Comparison of ENCODE assay signal across 18 cellular contexts in genomic region chr4:88333741-88334405, GRCh38. TPM values are rescaled to one million over a fixed set of nuclear protein-coding genes. Genes with fewer than 3 reads are reported as not detected.
DNase-seq lines count a peak whose midpoint lies in the region; ATAC-seq and TF ChIP-seq lines count a peak whose summit lies in the region.
"Had no signal": no experiment of that assay in that cellular context is flagged by ENCODE, and none has a peak within 500 bp of the region (broad histone marks: within the 10 kb centered on the region; RNA-seq: fewer than 3 reads in every experiment).

No MANE protein-coding gene starts in this region.

- no peak for TF ChIP-seq POLR2A in vagina (IDR thresholded peaks at IDR 0.05)
- no peak for TF ChIP-seq POLR2A in upper lobe of left lung (IDR thresholded peaks at IDR 0.05)

- H3K9me3 Mint-ChIP-seq in activated CD8-positive, alpha-beta memory T cell treated with anti-CD3 and anti-CD28 coated beads, Interleukin-2, amount 10 ng/mL, durations not matched to agents 7 days and 5 days (ENCODE audit: low read depth), result no peaks in the 10 kb centered on the region
- no peaks in the 10 kb centered on the region for H3K9me3 Mint-ChIP-seq in endothelial cell (ENCODE audit: unreplicated experiment)

- intact Hi-C loops in vagina (cut with DNase I), result no loop called here

- no peak for TF ChIP-seq EP300 in upper lobe of left lung (IDR thresholded peaks at IDR 0.05)

- 89 to 100% methylated on average over 1 of the region's 1 CpG for WGBS in upper lobe of left lung, 2 donors

- H3K27me3 ChIP-seq in adipocyte (replicated peaks; ENCODE audit: control insufficient read depth, insufficient read depth, low read length), result no peaks in the 10 kb centered on the region
- H3K27me3 ChIP-seq in vagina, result no peaks in the 10 kb centered on the region
- H3K27me3 ChIP-seq in upper lobe of left lung, result no peaks in the 10 kb centered on the region
- H3K27me3 ChIP-seq: tibial nerve had no signal

- peaks cover 5% of the 10 kb centered on the region for H3K27me3 Mint-ChIP-seq in activated CD8-positive, alpha-beta memory T cell treated with anti-CD3 and anti-CD28 coated beads, Interleukin-2, amount 10 ng/mL, durations not matched to agents 7 days and 5 days
- no peaks in the 10 kb centered on the region for H3K27me3 Mint-ChIP-seq in endothelial cell (ENCODE audit: unreplicated experiment)

- H3K27ac Mint-ChIP-seq in activated CD8-positive, alpha-beta memory T cell treated with anti-CD3 and anti-CD28 coated beads, Interleukin-2, amount 10 ng/mL, durations not matched to agents 7 days and 5 days, result peak overlapping the region; percentile 26
- H3K27ac Mint-ChIP-seq in endothelial cell (ENCODE audit: unreplicated experiment), result no peak overlapping the region

- no peak overlapping the region for H3K9ac ChIP-seq in adipocyte (ENCODE audit: low read length)

- no peaks in the 10 kb centered on the region for H3K9me3 ChIP-seq in adipocyte (ENCODE audit: control insufficient read depth, low read length)
- no peaks in the 10 kb centered on the region for H3K9me3 ChIP-seq in vagina
- H3K9me3 ChIP-seq in upper lobe of left lung, result no peaks in the 10 kb centered on the region
- H3K9me3 ChIP-seq: A549, tibial nerve had no signal

- H3K27ac ChIP-seq in vagina, result peak overlapping the region; percentile 60
- no peak overlapping the region for H3K27ac ChIP-seq in upper lobe of left lung
- H3K27ac ChIP-seq: A549, skin epidermis, tibial nerve had no signal

- no peak overlapping the region for H3K4me3 Mint-ChIP-seq in activated CD8-positive, alpha-beta memory T cell treated with anti-CD3 and anti-CD28 coated beads, Interleukin-2, amount 10 ng/mL, durations not matched to agents 7 days and 5 days
- no peak overlapping the region for H3K4me3 Mint-ChIP-seq in endothelial cell (ENCODE audit: unreplicated experiment)

- H3K36me3 ChIP-seq in adipocyte (ENCODE audit: control insufficient read depth, insufficient read depth, low read length, severe bottlenecking) (no peaks in the 10 kb centered on the region), vagina (no peaks in the 10 kb centered on the region), upper lobe of left lung (no peaks in the 10 kb centered on the region)
- H3K36me3 ChIP-seq: tibial nerve had no signal

- DNase-seq in activated CD8-positive, alpha-beta memory T cell treated with anti-CD3 and anti-CD28 coated beads, Interleukin-2, amount 10 ng/mL, durations not matched to agents 7 days and 5 days, result no peak
- DNase-seq in activated CD8-positive, alpha-beta memory T cell treated with anti-CD3 and anti-CD28 coated beads for 24 hours, result no peak
- peak; percentile 72 for DNase-seq in adipocyte (ENCODE audit: low read depth)
- peak; percentile 81 for DNase-seq in fibroblast of villous mesenchyme (ENCODE audit: low read depth)
- DNase-seq in vagina (ENCODE audit: extremely low spot score in 2 of 2), result no peak
- no peak for DNase-seq in upper lobe of left lung
- DNase-seq in endothelial cell (ENCODE audit: low spot score), result no peak
- DNase-seq: activated CD4-positive, alpha-beta T cell treated with anti-CD3 and anti-CD28 coated beads, Interleukin-2, amount 50 U/mL, for 4 hours; amygdala; KBM-7; NCI-H1092; NCI-H2171; NCI-H774; occipital lobe had no signal

- peak; percentile 58 for ATAC-seq in activated CD8-positive, alpha-beta memory T cell treated with anti-CD3 and anti-CD28 coated beads, Interleukin-2, amount 10 ng/mL, durations not matched to agents 7 days and 5 days
- ATAC-seq in upper lobe of left lung (ENCODE audit: low FRiP score in 2 of 2), result no peak
- ATAC-seq in GM18867 (IDR thresholded peaks at IDR 0.05; ENCODE audit: unreplicated experiment), result no peak
- ATAC-seq: A549 had no signal

- peaks cover 6% of the 10 kb centered on the region for H3K36me3 Mint-ChIP-seq in activated CD8-positive, alpha-beta memory T cell treated with anti-CD3 and anti-CD28 coated beads, Interleukin-2, amount 10 ng/mL, durations not matched to agents 7 days and 5 days
- no peaks in the 10 kb centered on the region for H3K36me3 Mint-ChIP-seq in endothelial cell (ENCODE audit: low read depth, unreplicated experiment)

- peaks cover 19% of the 10 kb centered on the region for H3K4me1 Mint-ChIP-seq in activated CD8-positive, alpha-beta memory T cell treated with anti-CD3 and anti-CD28 coated beads, Interleukin-2, amount 10 ng/mL, durations not matched to agents 7 days and 5 days
- no peaks in the 10 kb centered on the region for H3K4me1 Mint-ChIP-seq in endothelial cell (ENCODE audit: unreplicated experiment)

- H3K4me3 ChIP-seq in adipocyte (ENCODE audit: low read length), result no peak overlapping the region
- no peak overlapping the region for H3K4me3 ChIP-seq in fibroblast of villous mesenchyme (ENCODE audit: low read depth, low read length)
- H3K4me3 ChIP-seq in vagina, result no peak overlapping the region
- no peak overlapping the region for H3K4me3 ChIP-seq in upper lobe of left lung
- H3K4me3 ChIP-seq: A549, skin epidermis, tibial nerve had no signal

- no peak for TF ChIP-seq CTCF in fibroblast of villous mesenchyme (IDR thresholded peaks at IDR 0.05; ENCODE audit: insufficient read depth, low read depth, low read length)
- TF ChIP-seq CTCF in vagina (IDR thresholded peaks at IDR 0.05), result no peak
- no peak for TF ChIP-seq CTCF in upper lobe of left lung (IDR thresholded peaks at IDR 0.05)
- TF ChIP-seq CTCF in endothelial cell (IDR thresholded peaks at IDR 0.05; ENCODE audit: unreplicated experiment), result no peak

- H3K4me1 ChIP-seq in adipocyte (ENCODE audit: control insufficient read depth, insufficient read depth, low read length) (peaks cover 17% of the 10 kb centered on the region), vagina (peaks cover 13% of the 10 kb centered on the region), upper lobe of left lung (no peaks in the 10 kb centered on the region)
- H3K4me1 ChIP-seq: A549, tibial nerve had no signal

- CTCF ChIA-PET in activated CD8-positive, alpha-beta memory T cell treated with anti-CD3 and anti-CD28 coated beads, Interleukin-2, amount 10 ng/mL, durations not matched to agents 7 days and 5 days (lab: Charles Lee), result interaction anchor here (1.3 kb wide), 1 partner anchor 122 kb away, joined by 4 read pairs; no protein-coding TSS in a partner anchor

RNA-seq across cellular contexts. Expression of gene HERC6, which starts 44.8 kb away (rescaled TPM):
- 10 to 100 TPM; 49.9 to 55.8 TPM for total RNA-seq in activated CD8-positive, alpha-beta memory T cell treated with anti-CD3 and anti-CD28 coated beads, Interleukin-2, amount 10 ng/mL, durations not matched to agents 7 days and 5 days
- total RNA-seq in fibroblast of villous mesenchyme (8.7 and 12.5 TPM in 2 replicates), vagina (14.5 TPM), upper lobe of left lung (10 to 100 TPM in 4 of 6 donors, 1 to 10 TPM in 2; 6.7 to 27.2 (median 13.1) TPM), endothelial cell (ENCODE audit: unreplicated experiment) (3.2 TPM)

RNA-seq across cellular contexts. Expression of gene PPM1K, which starts 49.5 kb away (rescaled TPM):
- total RNA-seq in activated CD8-positive, alpha-beta memory T cell treated with anti-CD3 and anti-CD28 coated beads, Interleukin-2, amount 10 ng/mL, durations not matched to agents 7 days and 5 days, result 100 to 1,000 TPM in 1 of 2 experiments, 10 to 100 TPM in 1; 76.8 to 125 TPM
- total RNA-seq in fibroblast of villous mesenchyme, result 30.3 and 38.4 TPM in 2 replicates
- total RNA-seq in vagina, result 22.8 TPM
- 10 to 100 TPM; 18.4 to 56.0 (median 26.0) TPM for total RNA-seq in upper lobe of left lung
- total RNA-seq in endothelial cell (ENCODE audit: unreplicated experiment), result 9.7 TPM

Comparison
In these comparisons a context has a peak if more than half of its experiments do, and no peak if none do; other contexts are left out.
1. DNase-seq: peak in adipocyte (single experiment) and fibroblast of villous mesenchyme (single experiment); none in activated CD8-positive, alpha-beta memory T cell treated with anti-CD3 and anti-CD28 coated beads, Interleukin-2, amount 10 ng/mL, durations not matched to agents 7 days and 5 days (single experiment), activated CD8-positive, alpha-beta memory T cell treated with anti-CD3 and anti-CD28 coated beads for 24 hours (single experiment), vagina (0 of 2), upper lobe of left lung (0 of 2) and endothelial cell (single experiment).